17 cellular contexts compared by ENCODE assay signal in genomic region chr5:123441408-123441807, GRCh38. TPM values are rescaled to one million over a fixed set of nuclear protein-coding genes. Genes with fewer than 3 reads are reported as not detected.
DNase-seq lines count a peak whose midpoint lies in the region; ATAC-seq, FAIRE-seq and TF ChIP-seq lines count a peak whose summit lies in the region.
"Had no signal": no experiment of that assay in that cellular context is flagged by ENCODE, and none has a peak within 500 bp of the region (broad histone marks: within the 10 kb centered on the region; RNA-seq: fewer than 3 reads in every experiment).

No MANE protein-coding gene starts in this region.

- no peaks in the 10 kb centered on the region for H3K9me3 ChIP-seq in right cardiac atrium (ENCODE audit: control insufficient read depth, low read length)
- H3K9me3 ChIP-seq: gastroesophageal sphincter, spleen, stomach had no signal

- CTCF ChIA-PET in GM10248 (lab: Yijun Ruan, JAX) = interaction anchor here (1.1 to 2.8 kb wide), 3 partner anchors 9 to 28 kb away, joined by 3 to 20 read pairs (median 5); partner anchors contain the start of gene CEP120

- H3K27me3 ChIP-seq in right cardiac atrium (ENCODE audit: control insufficient read depth, insufficient read depth) = no peaks in the 10 kb centered on the region
- H3K27me3 ChIP-seq: gastroesophageal sphincter, spleen, stomach had no signal

- peak; percentile 56 to 68 for DNase-seq in activated CD4-positive, alpha-beta T cell treated with anti-CD3 and anti-CD28 coated beads, Interleukin-2, amount 50 U/mL, for 48 hours
- DNase-seq in activated CD4-positive, alpha-beta T cell treated with anti-CD3 and anti-CD28 coated beads, Interleukin-2, amount 50 U/mL, for 4 hours = no peak
- no peak for DNase-seq in H54 (ENCODE audit: insufficient read length, low spot score)
- peak; percentile 61 for DNase-seq in stimulated activated CD4-positive, alpha-beta T cell treated with anti-CD3 and anti-CD28 coated beads, Interleukin-15, amount 100 ng/mL, for 24 hours
- DNase-seq in right cardiac atrium = no peak
- no peak for DNase-seq in A172 (ENCODE audit: low spot score)
- no peak for DNase-seq in GM10248 (ENCODE audit: extremely low spot score)
- DNase-seq: ACHN, kidney glomerular epithelial cell, naive B cell, NCI-H1694, spleen, stomach had no signal

- H3K27ac ChIP-seq in right cardiac atrium (ENCODE audit: low read length) = no peak overlapping the region
- H3K27ac ChIP-seq: gastroesophageal sphincter, spleen, stomach had no signal

- no peak overlapping the region for H3K4me3 ChIP-seq in right cardiac atrium (ENCODE audit: low read length)
- H3K4me3 ChIP-seq: gastroesophageal sphincter, spleen, stomach had no signal

- H3K4me1 ChIP-seq in right cardiac atrium (ENCODE audit: control insufficient read depth, insufficient read depth, low read length) = no peaks in the 10 kb centered on the region
- H3K4me1 ChIP-seq: gastroesophageal sphincter, spleen had no signal

- intact Hi-C loops in right cardiac atrium (cut with DNase I) = no loop called here

- peak; percentile 58 for ATAC-seq in HG03565 (IDR thresholded peaks at IDR 0.05; ENCODE audit: unreplicated experiment)
- no peak for ATAC-seq in right cardiac atrium
- ATAC-seq: gastroesophageal sphincter, HCT116 had no signal

- FAIRE-seq in H54 (lab: Jason Lieb, UNC) = peak; percentile 50
- FAIRE-seq: TTC549 had no signal

- WGBS in right cardiac atrium = 98% methylated on average over 1 of the region's 1 CpG

- TF ChIP-seq CTCF in GM10248 (IDR thresholded peaks at IDR 0.05; ENCODE audit: control extremely low read depth, extremely low read depth, low read depth, missing control alignments) = no peak

- POLR2A ChIA-PET in GM10248 (lab: Yijun Ruan, JAX) = no interaction called here

- no peak for TF ChIP-seq POLR2A in H54 (IDR thresholded peaks at IDR 0.05; ENCODE audit: low read depth, low read length)

RNA-seq across cellular contexts. Expression of gene CEP120, which starts 18.2 kb away (rescaled TPM):
- total RNA-seq in right cardiac atrium = 10 to 100 TPM; 11.1 to 16.1 (median 14.0) TPM
- polyA plus RNA-seq in right cardiac atrium = 4.7 TPM
- 19.5 and 22.3 TPM in 2 replicates for total RNA-seq in A172 (2014; rRNA removed; shearing (Covaris generic))

Comparison
In these comparisons a context has a peak if more than half of its experiments do, and no peak if none do; other contexts are left out.
1. DNase-seq: peak in activated CD4-positive, alpha-beta T cell treated with anti-CD3 and anti-CD28 coated beads, Interleukin-2, amount 50 U/mL, for 48 hours (2 of 2) and stimulated activated CD4-positive, alpha-beta T cell treated with anti-CD3 and anti-CD28 coated beads, Interleukin-15, amount 100 ng/mL, for 24 hours (single experiment); none in activated CD4-positive, alpha-beta T cell treated with anti-CD3 and anti-CD28 coated beads, Interleukin-2, amount 50 U/mL, for 4 hours (0 of 2), H54 (single experiment), right cardiac atrium (0 of 3), A172 (single experiment) and GM10248 (single experiment).